8 cellular contexts compared by ENCODE assay signal in the genomic region with DNA sequence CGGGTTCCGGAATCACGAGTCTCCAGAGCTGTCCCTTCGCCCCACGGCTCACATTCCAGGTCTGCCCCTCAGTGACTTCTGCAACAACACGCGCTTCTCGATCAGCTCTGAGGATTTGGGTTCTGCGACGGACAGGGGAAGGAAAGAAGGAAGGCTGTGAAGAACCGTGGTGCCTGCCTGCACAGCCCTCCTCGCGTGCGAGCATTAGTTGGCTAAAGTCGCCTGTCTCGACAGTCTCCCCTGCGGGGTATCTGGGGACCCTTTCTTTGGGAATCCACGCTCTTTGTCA. TPM values are rescaled to one million over a fixed set of nuclear protein-coding genes. Genes with fewer than 3 reads are reported as not detected.
DNase-seq lines count a peak whose midpoint lies in the region; ATAC-seq, FAIRE-seq and TF ChIP-seq lines count a peak whose summit lies in the region.

No MANE protein-coding gene starts in this region.

- no peak overlapping the region for H3K23ac ChIP-seq in trophoblast cell (ENCODE audit: low read length)

- no peak overlapping the region for H3K18ac ChIP-seq in trophoblast cell (ENCODE audit: low read length)

- peak overlapping the region; percentile 86 to 92 (median 88) for H3K27ac ChIP-seq in gastroesophageal sphincter
- no peak overlapping the region for H3K27ac ChIP-seq in trophoblast cell (ENCODE audit: low read depth, low read length)

- peak overlapping the region; percentile 71 for H2AFZ ChIP-seq in trophoblast cell (ENCODE audit: insufficient read depth, low read length, poor library complexity)

- peak overlapping the region; percentile 94 for H3K27ac Mint-ChIP-seq in activated CD4-positive, alpha-beta T cell treated with anti-CD3 and anti-CD28 coated beads, Interleukin-2, amount 10 ng/mL, durations not matched to agents 24 days and 14 days

- H3K79me1 ChIP-seq in trophoblast cell (ENCODE audit: low read length): peaks cover 6% of the 10 kb centered on the region

- H3K79me2 ChIP-seq in trophoblast cell (ENCODE audit: control insufficient read depth, insufficient read depth, low read length, poor library complexity): no peaks in the 10 kb centered on the region

- no peak overlapping the region for H4K91ac ChIP-seq in trophoblast cell (ENCODE audit: low read depth, low read length)

- no peak overlapping the region for H2BK12ac ChIP-seq in trophoblast cell (ENCODE audit: low read length)

- 0% methylated on average over 1 of the region's 18 CpGs; no CpG with 5 or more reads in 1 of the 2 donors for WGBS in gastroesophageal sphincter (ENCODE audit: low coverage in 1 of 2), 2 donors
- no CpG with 5 or more reads among the region's 18 CpGs for whole genome bisulfite sequencing in trophoblast cell (ENCODE audit: extremely low coverage, insufficient coverage, insufficient read length)

- peak overlapping the region; percentile 91 for H3K4me2 ChIP-seq in trophoblast cell (ENCODE audit: low read length)

- no peak overlapping the region for H2BK120ac ChIP-seq in trophoblast cell (ENCODE audit: insufficient read depth, low read length, poor library complexity)

- no peak overlapping the region for H2BK5ac ChIP-seq in trophoblast cell (ENCODE audit: low read depth, low read length, poor library complexity)

- no peak for TF ChIP-seq POLR2A in gastroesophageal sphincter (IDR thresholded peaks at IDR 0.05)

- H3K4me3 ChIP-seq in WI38 (ENCODE audit: low read depth, low read length) (peak overlapping the region; percentile 50), gastroesophageal sphincter (peak overlapping the region; percentile 24 to 57), trophoblast cell (ENCODE audit: low read depth, low read length) (no peak overlapping the region)

- no peak overlapping the region for H2AK5ac ChIP-seq in trophoblast cell (ENCODE audit: low read length)

- peaks cover 31% of the 10 kb centered on the region for H3K36me3 Mint-ChIP-seq in activated CD4-positive, alpha-beta T cell treated with anti-CD3 and anti-CD28 coated beads, Interleukin-2, amount 10 ng/mL, durations not matched to agents 24 days and 14 days (ENCODE audit: low read depth)

- H3K27me3 Mint-ChIP-seq in activated CD4-positive, alpha-beta T cell treated with anti-CD3 and anti-CD28 coated beads, Interleukin-2, amount 10 ng/mL, durations not matched to agents 24 days and 14 days: peaks cover 6% of the 10 kb centered on the region

- H3K4me3 Mint-ChIP-seq in activated CD4-positive, alpha-beta T cell treated with anti-CD3 and anti-CD28 coated beads, Interleukin-2, amount 10 ng/mL, durations not matched to agents 24 days and 14 days: peak overlapping the region; percentile 91

- peak; percentile 6 for ATAC-seq in gastroesophageal sphincter

- H4K8ac ChIP-seq in trophoblast cell (ENCODE audit: low read depth, low read length): no peak overlapping the region

- intact Hi-C loops in activated CD4-positive, alpha-beta T cell treated with anti-CD3 and anti-CD28 coated beads, Interleukin-2, amount 10 ng/mL, durations not matched to agents 24 days and 14 days (cut with micrococcal nuclease): loop anchor here (1.0 to 2.0 kb wide), 5 partner anchors 40 to 234 kb away; a partner anchor contains a TSS

- H3K36me3 ChIP-seq in gastroesophageal sphincter (peaks cover 0 to 18% of the 10 kb centered on the region in 2 donors), trophoblast cell (ENCODE audit: control insufficient read depth in 1 of 2, insufficient read depth in 2 of 2, low read length in 2 of 2) (peaks cover 5% of the 10 kb centered on the region in 2 experiments)

- H3K9me3 ChIP-seq in gastroesophageal sphincter: no peaks in the 10 kb centered on the region
- no peaks in the 10 kb centered on the region for H3K9me3 ChIP-seq in trophoblast cell (ENCODE audit: insufficient read depth, low read depth, low read length)

- H3K4ac ChIP-seq in trophoblast cell (ENCODE audit: low read depth, low read length): no peak overlapping the region

- H3K4me1 ChIP-seq in gastroesophageal sphincter (peaks cover 3 to 32% (median 20%) of the 10 kb centered on the region in 3 donors), trophoblast cell (ENCODE audit: control insufficient read depth in 1 of 2, insufficient read depth in 2 of 2, low read length in 2 of 2) (peaks cover 12 to 14% of the 10 kb centered on the region in 2 experiments)

- peaks cover 34% of the 10 kb centered on the region for H3K4me1 Mint-ChIP-seq in activated CD4-positive, alpha-beta T cell treated with anti-CD3 and anti-CD28 coated beads, Interleukin-2, amount 10 ng/mL, durations not matched to agents 24 days and 14 days

- no peak for DNase-seq in activated CD4-positive, alpha-beta T cell treated with anti-CD3 and anti-CD28 coated beads, Interleukin-2, amount 10 ng/mL, durations not matched to agents 24 days and 14 days
- DNase-seq in activated CD4-positive, alpha-beta T cell treated with anti-CD3 and anti-CD28 coated beads for 4 hours: no peak
- DNase-seq in HS-5 (ENCODE audit: low read depth): peak; percentile 46
- DNase-seq in trophoblast cell: no peak
- no peak for DNase-seq in NCI-H2107 treated with DMSO at 0.1 percent for 48 hours (lab: John Stamatoyannopoulos, UW; ENCODE audit: unreplicated experiment)
- no peak for DNase-seq in urothelium cell line (ENCODE audit: low spot score)

- H3K9me3 Mint-ChIP-seq in activated CD4-positive, alpha-beta T cell treated with anti-CD3 and anti-CD28 coated beads, Interleukin-2, amount 10 ng/mL, durations not matched to agents 24 days and 14 days: no peaks in the 10 kb centered on the region

- TF ChIP-seq CTCF in WI38 (IDR thresholded peaks at IDR 0.05; ENCODE audit: low read depth, low read length) (no peak), gastroesophageal sphincter (IDR thresholded peaks at IDR 0.05) (peak in 1 of 4 experiments; percentile 33)

- no peak overlapping the region for H3K9ac ChIP-seq in trophoblast cell (ENCODE audit: low read length)

- H4K12ac ChIP-seq in trophoblast cell (ENCODE audit: low read depth, low read length): peak overlapping the region; percentile 1

- H3K27me3 ChIP-seq in gastroesophageal sphincter (peaks cover 13% of the 10 kb centered on the region), trophoblast cell (ENCODE audit: insufficient read depth, low read length) (no peaks in the 10 kb centered on the region)

- FAIRE-seq in urothelium cell line (lab: Jason Lieb, UNC): no peak

- no peak for TF ChIP-seq EP300 in gastroesophageal sphincter (IDR thresholded peaks at IDR 0.05)

- no peak overlapping the region for H3K14ac ChIP-seq in trophoblast cell (ENCODE audit: low read length)

RNA-seq across cellular contexts. Expression of a gene that starts 23.1 kb away (rescaled TPM):
- total RNA-seq in activated CD4-positive, alpha-beta T cell treated with anti-CD3 and anti-CD28 coated beads, Interleukin-2, amount 10 ng/mL, durations not matched to agents 24 days and 14 days: 59.9 and 64.9 TPM in 2 replicates
- 10 to 100 TPM; 18.1 to 45.5 (median 31.5) TPM for total RNA-seq in gastroesophageal sphincter
- 38.7 and 41.6 TPM in 2 replicates for polyA plus RNA-seq in trophoblast cell (2013)

RNA-seq across cellular contexts. Expression of a gene that starts 23.3 kb away (rescaled TPM):
- total RNA-seq in activated CD4-positive, alpha-beta T cell treated with anti-CD3 and anti-CD28 coated beads, Interleukin-2, amount 10 ng/mL, durations not matched to agents 24 days and 14 days: 3,200 and 3,212 TPM in 2 replicates
- total RNA-seq in gastroesophageal sphincter: 1,000 to 10,000 TPM; 1,175 to 3,464 (median 2,399) TPM
- 5,560 and 5,594 TPM in 2 replicates for polyA plus RNA-seq in trophoblast cell (2013)

RNA-seq across cellular contexts. Expression of a gene that starts 28.3 kb away (rescaled TPM):
- 4.1 and 4.6 TPM in 2 replicates for total RNA-seq in activated CD4-positive, alpha-beta T cell treated with anti-CD3 and anti-CD28 coated beads, Interleukin-2, amount 10 ng/mL, durations not matched to agents 24 days and 14 days
- 10 to 100 TPM; 12.2 to 23.8 (median 17.3) TPM for total RNA-seq in gastroesophageal sphincter
- 4.4 TPM in 2 replicates for polyA plus RNA-seq in trophoblast cell (2013)

RNA-seq across cellular contexts. Expression of a gene that starts 40.3 kb away (rescaled TPM):
- 44.4 and 47.6 TPM in 2 replicates for total RNA-seq in activated CD4-positive, alpha-beta T cell treated with anti-CD3 and anti-CD28 coated beads, Interleukin-2, amount 10 ng/mL, durations not matched to agents 24 days and 14 days
- 10 to 100 TPM; 12.5 to 23.8 (median 17.7) TPM for total RNA-seq in gastroesophageal sphincter
- 27.7 and 28.0 TPM in 2 replicates for polyA plus RNA-seq in trophoblast cell (2013)

RNA-seq across cellular contexts. Expression of a gene that starts 40.5 kb away (rescaled TPM):
- 106 and 120 TPM in 2 replicates for total RNA-seq in activated CD4-positive, alpha-beta T cell treated with anti-CD3 and anti-CD28 coated beads, Interleukin-2, amount 10 ng/mL, durations not matched to agents 24 days and 14 days
- total RNA-seq in gastroesophageal sphincter: 10 to 100 TPM; 26.4 to 39.2 (median 35.6) TPM
- polyA plus RNA-seq in trophoblast cell (2013): 60.7 and 63.5 TPM in 2 replicates
